Comparison of ENCODE assay signal across 29 cellular contexts in the genomic region with DNA sequence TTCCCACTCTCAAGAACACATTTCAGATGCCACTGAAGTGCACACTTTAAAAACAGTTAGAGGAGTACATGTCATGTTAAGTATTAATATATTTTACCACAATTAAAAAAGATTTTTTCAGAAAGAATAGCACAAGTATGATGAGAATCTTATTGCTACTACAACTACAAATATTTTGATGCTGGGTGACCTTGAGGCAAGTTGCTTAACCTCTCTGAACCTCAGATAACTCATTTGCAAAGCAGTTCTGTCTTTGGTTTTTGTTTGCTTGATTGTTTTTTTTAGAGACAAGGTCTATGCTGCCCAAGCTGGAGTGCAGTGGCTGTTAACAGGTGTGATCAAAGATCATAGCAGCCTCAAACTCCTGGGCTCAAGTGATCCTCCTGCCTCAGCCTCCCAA. TPM values are rescaled to one million over a fixed set of nuclear protein-coding genes. Genes with fewer than 3 reads are reported as not detected.
"Had no signal": no experiment of that assay in that cellular context is flagged by ENCODE, and none has a peak within 500 bp of the region (broad histone marks: within the 10 kb centered on the region; RNA-seq: fewer than 3 reads in every experiment).

No MANE protein-coding gene starts in this region.

- H3K4me3 ChIP-seq: colonic mucosa, coronary artery, dorsolateral prefrontal cortex, esophagus muscularis mucosa, esophagus squamous epithelium, gastrocnemius medialis, gastroesophageal sphincter, heart left ventricle, heart right ventricle had no signal

- H3K9me3 Mint-ChIP-seq: dendritic cell treated with granulocyte-macrophage colony-stimulating factor and Interleukin-4, amounts not matched to agents 40 ng/mL and 50 ng/mL, for 4 days; effector memory CD8-positive, alpha-beta T cell had no signal

- H3K27ac ChIP-seq: colonic mucosa, coronary artery, dorsolateral prefrontal cortex, epithelial cell of prostate, esophagus muscularis mucosa, esophagus squamous epithelium, foreskin keratinocyte, gastrocnemius medialis, gastroesophageal sphincter, heart left ventricle, heart right ventricle had no signal

- FAIRE-seq: colon, endometrium, endothelial cell of umbilical vein, frontal cortex had no signal

- H3K9me3 ChIP-seq: colonic mucosa, esophagus muscularis mucosa, esophagus squamous epithelium, gastrocnemius medialis, gastroesophageal sphincter, heart left ventricle had no signal

- H3K4me1 ChIP-seq: colonic mucosa, esophagus muscularis mucosa, esophagus squamous epithelium, foreskin keratinocyte, gastroesophageal sphincter, heart right ventricle had no signal

- ATAC-seq: effector memory CD8-positive, alpha-beta T cell; esophagus mucosa; foreskin keratinocyte; gastrocnemius medialis; gastroesophageal sphincter; heart left ventricle; heart right ventricle had no signal

- H3K27ac Mint-ChIP-seq: dendritic cell treated with granulocyte-macrophage colony-stimulating factor and Interleukin-4, amounts not matched to agents 40 ng/mL and 50 ng/mL, for 4 days; effector memory CD8-positive, alpha-beta T cell had no signal

- H3K4me3 Mint-ChIP-seq: dendritic cell treated with granulocyte-macrophage colony-stimulating factor and Interleukin-4, amounts not matched to agents 40 ng/mL and 50 ng/mL, for 4 days; effector memory CD8-positive, alpha-beta T cell had no signal

- H3K36me3 ChIP-seq: colonic mucosa, esophagus muscularis mucosa, esophagus squamous epithelium, gastrocnemius medialis, gastroesophageal sphincter, heart left ventricle, heart right ventricle had no signal

- DNase-seq: colonic mucosa; cortex of kidney; dermis blood vessel endothelial cell; dorsolateral prefrontal cortex; effector CD4-positive, alpha-beta T cell; effector CD8-positive, alpha-beta T cell; effector memory CD4-positive, alpha-beta T cell; effector memory CD8-positive, alpha-beta T cell; erythroblast; esophagus squamous epithelium; foreskin fibroblast; foreskin keratinocyte; foreskin melanocyte; gastrocnemius medialis; glutamatergic neuron; head of caudate nucleus; heart left ventricle; heart right ventricle had no signal

RNA-seq across cellular contexts. Expression of a gene that starts 13.7 kb away (rescaled TPM):
- total RNA-seq: epithelial cell of proximal tubule, foreskin keratinocyte had no signal
- polyA plus RNA-seq: foreskin keratinocyte had no signal
